22 cellular contexts compared by ENCODE assay signal in the genomic region with DNA sequence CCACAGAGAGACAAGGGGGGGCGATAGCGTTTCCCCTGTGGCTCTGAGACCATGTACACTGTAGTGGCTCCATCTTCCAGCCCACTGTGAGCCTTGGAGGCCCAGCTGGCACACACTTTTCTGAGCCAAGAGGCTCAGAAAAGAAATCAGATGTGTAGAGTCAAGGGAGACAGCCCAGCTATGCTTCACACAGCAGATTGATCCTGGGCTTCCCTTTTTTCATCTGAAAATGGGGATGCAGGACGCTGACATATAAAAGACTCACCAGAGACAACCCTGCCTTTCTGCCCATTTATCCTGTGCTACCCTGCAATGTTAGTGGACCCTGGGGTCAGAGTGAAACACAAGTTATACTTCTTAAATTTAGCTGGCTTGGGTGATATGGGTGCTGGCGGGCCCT. TPM values are rescaled to one million over a fixed set of nuclear protein-coding genes. Genes with fewer than 3 reads are reported as not detected.
"Had no signal": no experiment of that assay in that cellular context is flagged by ENCODE, and none has a peak within 500 bp of the region (broad histone marks: within the 10 kb centered on the region; RNA-seq: fewer than 3 reads in every experiment).

No MANE protein-coding gene starts in this region.

- DNase-seq: activated CD4-positive, alpha-beta T cell treated with anti-CD3 and anti-CD28 coated beads for 1 hour; activated CD4-positive, alpha-beta T cell treated with anti-CD3 and anti-CD28 coated beads, Interleukin-2, amount 50 U/mL, for 48 hours; activated CD8-positive, alpha-beta memory T cell treated with anti-CD3 and anti-CD28 coated beads, Interleukin-2, amount 50 U/mL, for 4 hours; cerebellar nuclear complex; cortex of kidney; effector CD4-positive, alpha-beta T cell; heart left ventricle; kidney; natural killer cell; pancreas; sigmoid colon; stimulated activated CD4-positive, alpha-beta T cell treated with anti-CD3 and anti-CD28 coated beads, Interleukin-4, amount 100 ng/mL, for 24 hours; stimulated activated naive CD4-positive, alpha-beta T cell; thyroid gland had no signal

- H3K4me1 ChIP-seq: pancreas had no signal

- H3K4me3 ChIP-seq: gastroesophageal sphincter, heart left ventricle, left lung, pancreas, sigmoid colon, thyroid gland had no signal

- H3K9me3 ChIP-seq: gastroesophageal sphincter, heart left ventricle, left lung, pancreas, sigmoid colon, thyroid gland had no signal

- H3K27ac Mint-ChIP-seq: activated naive CD8-positive, alpha-beta T cell had no signal

- H3K4me3 Mint-ChIP-seq: activated naive CD8-positive, alpha-beta T cell; natural killer cell had no signal

- H3K27me3 ChIP-seq: gastroesophageal sphincter, heart left ventricle, left lung, pancreas, sigmoid colon, thyroid gland had no signal

- ATAC-seq: esophagus mucosa, gastroesophageal sphincter, heart left ventricle, left lung, natural killer cell, pancreas had no signal

- H3K36me3 Mint-ChIP-seq: activated naive CD8-positive, alpha-beta T cell; natural killer cell had no signal

- H3K9me3 Mint-ChIP-seq: natural killer cell had no signal

- H3K36me3 ChIP-seq: gastroesophageal sphincter, heart left ventricle, left lung, pancreas, sigmoid colon, thyroid gland had no signal

- H3K27ac ChIP-seq: gastroesophageal sphincter, left lung, pancreas, sigmoid colon, thyroid gland, VCaP had no signal

- FAIRE-seq: bronchial epithelial cell, kidney, pancreas, urothelium cell line had no signal

- H3K27me3 Mint-ChIP-seq: activated naive CD8-positive, alpha-beta T cell had no signal

RNA-seq across cellular contexts. Expression of gene TMEM273, which starts 14.3 kb away (rescaled TPM):
- total RNA-seq: bronchial epithelial cell had no signal

RNA-seq across cellular contexts. Expression of gene FAM170B, which starts 40.0 kb away (rescaled TPM):
- total RNA-seq: bronchial epithelial cell; esophagus mucosa; gastroesophageal sphincter; heart left ventricle; kidney; natural killer cell; pancreas; sigmoid colon; T-helper 1 cell treated with Interleukin-12 subunit alpha and Interleukin-12 subunit beta and Interleukin-4 antibody, amounts not matched to agents 30 ng/mL and 1 ng/mL, for 36 hours; thyroid gland had no signal
- polyA plus RNA-seq: heart left ventricle, pancreas, sigmoid colon had no signal
